ENCODE assay signal across 1 cellular context in genomic region chr22:44701824-44702478, GRCh38.
TF ChIP-seq lines count a peak whose summit lies in the region.

Gene PRR5, plus strand, starts transcription at chr22:44702204. Its CDS starts 271 bp downstream, at chr22:44702475.

TF ChIP-seq in HepG2, 621 proteins besides CTCF, POLR2A, EP300 and RAD21 (continued from another document and continues in another):
- TF ChIP-seq ZNF609 (CRISPR knock-in tag; IDR thresholded peaks at IDR 0.05; ENCODE audit: borderline replicate concordance) (no peak), ZFYVE20 (CRISPR knock-in tag; IDR thresholded peaks at IDR 0.05; ENCODE audit: borderline replicate concordance, low read depth) (no peak), NBN (conservative IDR thresholded peaks at IDR 0.05) (no peak), ZNF572 (CRISPR knock-in tag; IDR thresholded peaks at IDR 0.05) (no peak), KDM2A (CRISPR knock-in tag; IDR thresholded peaks at IDR 0.05; ENCODE audit: borderline replicate concordance, low read depth) (no peak), CENPX (CRISPR knock-in tag; IDR thresholded peaks at IDR 0.05) (no peak), TRIM22 (IDR thresholded peaks at IDR 0.05) (no peak), ZNF562 (CRISPR knock-in tag; IDR thresholded peaks at IDR 0.05; ENCODE audit: borderline replicate concordance) (no peak), ZNF747 (CRISPR knock-in tag; IDR thresholded peaks at IDR 0.05; ENCODE audit: borderline replicate concordance) (no peak), ZKSCAN5 (CRISPR knock-in tag; IDR thresholded peaks at IDR 0.05) (no peak), KAT2B (IDR thresholded peaks at IDR 0.05; ENCODE audit: borderline replicate concordance, low read depth, low read length) (no peak), ZHX2 (IDR thresholded peaks at IDR 0.05; ENCODE audit: low read depth) (no peak), ZHX2 (CRISPR knock-in tag; IDR thresholded peaks at IDR 0.05; ENCODE audit: borderline replicate concordance) (no peak), HINFP (CRISPR knock-in tag; IDR thresholded peaks at IDR 0.05; ENCODE audit: low read depth) (no peak), ZIK1 (CRISPR knock-in tag; IDR thresholded peaks at IDR 0.05; ENCODE audit: borderline replicate concordance, low read depth) (no peak), ZNF333 (CRISPR knock-in tag; IDR thresholded peaks at IDR 0.05; ENCODE audit: borderline replicate concordance) (no peak), ZNF512B (CRISPR knock-in tag; IDR thresholded peaks at IDR 0.05; ENCODE audit: borderline replicate concordance) (no peak), ZNF136 (CRISPR knock-in tag; IDR thresholded peaks at IDR 0.05; ENCODE audit: low read depth) (no peak), ZNF580 (CRISPR knock-in tag; IDR thresholded peaks at IDR 0.05; ENCODE audit: borderline replicate concordance, low read depth) (no peak), RBM22 (optimal IDR thresholded peaks at IDR 0.05; ENCODE audit: low read length) (no peak), PRMT3 (CRISPR knock-in tag; IDR thresholded peaks at IDR 0.05; ENCODE audit: borderline replicate concordance, low read depth) (no peak), NFAT5 (CRISPR knock-in tag; IDR thresholded peaks at IDR 0.05) (no peak), ZNF44 (CRISPR knock-in tag; IDR thresholded peaks at IDR 0.05) (no peak), UBTF (CRISPR knock-in tag; IDR thresholded peaks at IDR 0.05) (no peak; the same call in 1 of the 2 replicates), TEAD3 (CRISPR knock-in tag; optimal IDR thresholded peaks at IDR 0.05; ENCODE audit: borderline replicate concordance) (peak; percentile 51), ZBTB20 (CRISPR knock-in tag; IDR thresholded peaks at IDR 0.05; ENCODE audit: borderline replicate concordance, low read depth) (no peak), FOXM1 (CRISPR knock-in tag; IDR thresholded peaks at IDR 0.05) (no peak), SCMH1 (CRISPR knock-in tag; IDR thresholded peaks at IDR 0.05; ENCODE audit: borderline replicate concordance) (no peak), SP140L (CRISPR knock-in tag; IDR thresholded peaks at IDR 0.05; ENCODE audit: borderline replicate concordance) (no peak), ZNF282 (IDR thresholded peaks at IDR 0.05; ENCODE audit: partially characterized antibody) (no peak)
